Comparison of ENCODE assay signal across 16 cellular contexts in the genomic region with DNA sequence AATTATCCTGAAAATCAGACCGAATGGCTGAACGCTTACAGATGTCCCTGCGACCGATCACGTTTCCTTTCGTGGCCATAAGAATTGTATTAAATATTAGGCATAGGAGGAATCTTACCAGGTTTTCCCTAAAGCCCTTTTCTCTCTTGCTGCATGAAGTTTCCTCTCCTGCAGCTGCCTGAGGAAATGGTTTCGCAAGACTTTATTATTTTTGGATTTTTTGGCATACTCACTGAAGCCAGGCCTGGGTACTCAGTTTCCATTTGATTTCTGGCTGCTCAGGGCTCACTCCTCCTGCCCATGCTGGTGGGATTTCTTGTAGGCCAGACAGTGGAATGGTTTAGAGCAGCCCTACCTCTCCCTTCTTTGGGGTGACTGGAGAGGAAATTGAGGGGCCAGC.
DNase-seq lines count a peak whose midpoint lies in the region; ATAC-seq and TF ChIP-seq lines count a peak whose summit lies in the region.
"Had no signal": no experiment of that assay in that cellular context is flagged by ENCODE, and none has a peak within 500 bp of the region (broad histone marks: within the 10 kb centered on the region; RNA-seq: fewer than 3 reads in every experiment).

No MANE protein-coding gene starts in this region.

- H3K27ac ChIP-seq in IMR-90 (ENCODE audit: insufficient read depth, low read length) (no peak overlapping the region), heart right ventricle (peak overlapping the region in 6 of 10 donors; percentile 16 to 62 (median 53)), tibial nerve (peak overlapping the region in 3 of 4 donors; percentile 23 to 85 (median 82))
- H3K27ac ChIP-seq: lower lobe of right lung had no signal

- DNase-seq in IMR-90 (peak; percentile 44), MCF 10A (ENCODE audit: unreplicated experiment) (peak; percentile 70), heart right ventricle (no peak), tibial nerve (ENCODE audit: low spot score in 2 of 2) (no peak), cerebellar nuclear complex (lab: John Stamatoyannopoulos, UW) (no peak), retina (no peak)
- DNase-seq: activated T-cell treated with anti-CD3 and anti-CD28 coated beads, Interleukin-2, amount 50 U/mL, for 48 hours; erythroblast; lower lobe of right lung; NCI-H82; SHP77 treated with DMSO at 0.1 percent for 48 hours had no signal

- H2BK5ac ChIP-seq in IMR-90 (ENCODE audit: low read depth, low read length, poor library complexity, severe bottlenecking) = no peak overlapping the region

- no peak overlapping the region for H2AFZ ChIP-seq in IMR-90 (replicated peaks; ENCODE audit: low read length, poor library complexity)

- no peaks in the 10 kb centered on the region for H3K36me3 ChIP-seq in IMR-90 (ENCODE audit: control insufficient read depth, insufficient read depth, low read length)
- no peaks in the 10 kb centered on the region for H3K36me3 ChIP-seq in heart right ventricle
- H3K36me3 ChIP-seq in tibial nerve = no peaks in the 10 kb centered on the region
- H3K36me3 ChIP-seq: lower lobe of right lung, prostate gland had no signal

- WGBS in IMR-90 (ENCODE audit: extremely low coverage in 2 of 2, insufficient read length in 1 of 2), 2 experiments = no CpG with 5 or more reads among the region's 7 CpGs
- 68 to 83% methylated on average over 7 of the region's 7 CpGs for WGBS in heart right ventricle, 2 donors
- WGBS in tibial nerve, 2 donors = 74% methylated on average over 7 of the region's 7 CpGs

- H3K9me3 ChIP-seq in IMR-90 (ENCODE audit: control insufficient read depth, insufficient read depth, low read length) = no peaks in the 10 kb centered on the region
- no peaks in the 10 kb centered on the region for H3K9me3 ChIP-seq in heart right ventricle
- no peaks in the 10 kb centered on the region for H3K9me3 ChIP-seq in tibial nerve
- H3K9me3 ChIP-seq: lower lobe of right lung, prostate gland had no signal

- CTCF ChIA-PET in IMR-90 (lab: Yijun Ruan, JAX) (no interaction called here), MCF 10A (lab: Yijun Ruan, JAX) (interaction anchor here (0.6 to 1.1 kb wide), 3 partner anchors 38 to 322 kb away, joined by 3 to 4 read pairs (median 4); no protein-coding TSS in a partner anchor)

- no peaks in the 10 kb centered on the region for H3K9me3 Mint-ChIP-seq in MCF 10A (ENCODE audit: unreplicated experiment)
- H3K9me3 Mint-ChIP-seq: natural killer cell treated with Interleukin-12 subunit alpha and Interleukin-12 subunit beta and Interleukin-15 and Interleukin-18, amount 100 ng/mL, for 72 hours; T-helper 2 cell treated with Interferon-gamma antibody and Interleukin-4, amounts not matched to agents 5 μg/mL and 100 μg/mL, for 36 hours had no signal

- H2BK15ac ChIP-seq in IMR-90 (ENCODE audit: low read depth, low read length) = no peak overlapping the region

- intact Hi-C loops in IMR-90 (cut with micrococcal nuclease) = no loop called here
- intact Hi-C loops in MCF 10A (cut with micrococcal nuclease) = no loop called here
- intact Hi-C loops in heart right ventricle (cut with DNase I) = no loop called here

- H3K79me1 ChIP-seq in IMR-90 (ENCODE audit: low read depth in 1 of 2, low read length in 2 of 2) = peaks cover 0 to 6% of the 10 kb centered on the region in 2 experiments; a peak in 2 of 4 replicates

- peaks cover 4% of the 10 kb centered on the region; the same call in 1 of the 2 replicates for H3K9me1 ChIP-seq in IMR-90 (ENCODE audit: insufficient read depth, low read length)

- TF ChIP-seq POLR2A in IMR-90 (IDR thresholded peaks at IDR 0.05; ENCODE audit: low read depth, low read length) (no peak), tibial nerve (IDR thresholded peaks at IDR 0.05) (no peak)

- no peak overlapping the region for H3K9ac ChIP-seq in IMR-90 (ENCODE audit: low read depth, low read length)

- no peak overlapping the region for H2BK20ac ChIP-seq in IMR-90 (ENCODE audit: low read depth, low read length)

- no peak overlapping the region for H3K23ac ChIP-seq in IMR-90 (ENCODE audit: low read depth, low read length)

- no peak overlapping the region; the same call in 1 of the 2 replicates for H3K18ac ChIP-seq in IMR-90 (ENCODE audit: low read depth, low read length)

- H3K27me3 Mint-ChIP-seq in MCF 10A (ENCODE audit: insufficient read depth, unreplicated experiment) = no peaks in the 10 kb centered on the region

- in situ Hi-C loops in IMR-90 (cut with MboI; ENCODE audit: low sequenced_read_pairs) = no loop called here

- no peak overlapping the region for H3K56ac ChIP-seq in IMR-90 (ENCODE audit: extremely low read depth, insufficient read depth, low read length)

- no peak overlapping the region for H2BK120ac ChIP-seq in IMR-90 (ENCODE audit: low read depth, low read length)

- no peak overlapping the region for H3K4me3 Mint-ChIP-seq in MCF 10A (ENCODE audit: unreplicated experiment)
- H3K4me3 Mint-ChIP-seq: natural killer cell treated with Interleukin-12 subunit alpha and Interleukin-12 subunit beta and Interleukin-15 and Interleukin-18, amount 100 ng/mL, for 72 hours; T-helper 2 cell treated with Interferon-gamma antibody and Interleukin-4, amounts not matched to agents 5 μg/mL and 100 μg/mL, for 36 hours had no signal

- H3K4me2 ChIP-seq in IMR-90 (ENCODE audit: low read depth, low read length) = no peak overlapping the region

- no TSS peak for BruUV-seq in IMR-90 (replicated peaks; lab: Mats Ljungman, UMichigan)
- no TSS peak for BruUV-seq in MCF 10A (replicated peaks; lab: Mats Ljungman, UMichigan)

- no peak for TF ChIP-seq RAD21 in IMR-90 (IDR thresholded peaks at IDR 0.05; ENCODE audit: low read length)

- H3K4me1 Mint-ChIP-seq in MCF 10A (ENCODE audit: insufficient read depth, unreplicated experiment) = peaks cover 38% of the 10 kb centered on the region

- no peak for TF ChIP-seq CTCF in IMR-90 (conservative IDR thresholded peaks at IDR 0.05; ENCODE audit: low read depth, low read length)
- no peak for TF ChIP-seq CTCF in MCF 10A (IDR thresholded peaks at IDR 0.05; ENCODE audit: unreplicated experiment)
- no peak for TF ChIP-seq CTCF in heart right ventricle (IDR thresholded peaks at IDR 0.05)
- no peak for TF ChIP-seq CTCF in tibial nerve (IDR thresholded peaks at IDR 0.05)

- no peak overlapping the region for H3K14ac ChIP-seq in IMR-90 (replicated peaks; ENCODE audit: low read depth, low read length)

- peaks cover 9% of the 10 kb centered on the region; the same call in 1 of the 2 replicates for H3K4me1 ChIP-seq in IMR-90 (ENCODE audit: control insufficient read depth, insufficient read depth, low read length)
- H3K4me1 ChIP-seq in heart right ventricle = peaks cover 0 to 53% (median 20%) of the 10 kb centered on the region in 9 donors
- peaks cover 0 to 100% (median 45%) of the 10 kb centered on the region in 4 donors for H3K4me1 ChIP-seq in tibial nerve

- no peak overlapping the region for H4K91ac ChIP-seq in IMR-90 (ENCODE audit: insufficient read depth, low read depth, low read length)

- H3K27me3 ChIP-seq in IMR-90 (ENCODE audit: control insufficient read depth, insufficient read depth, low read length) = no peaks in the 10 kb centered on the region
- peaks cover 0 to 34% (median 0%) of the 10 kb centered on the region in 7 donors for H3K27me3 ChIP-seq in heart right ventricle
- no peaks in the 10 kb centered on the region for H3K27me3 ChIP-seq in tibial nerve

- no peak overlapping the region for H3K4me3 ChIP-seq in IMR-90 (ENCODE audit: insufficient read depth, low read depth, low read length)
- H3K4me3 ChIP-seq in heart right ventricle = no peak overlapping the region
- H3K4me3 ChIP-seq in tibial nerve = no peak overlapping the region
- H3K4me3 ChIP-seq: lower lobe of right lung, prostate gland had no signal

- no peak overlapping the region for H3K4ac ChIP-seq in IMR-90 (ENCODE audit: low read depth, low read length)

- no peak overlapping the region for H2AK5ac ChIP-seq in IMR-90 (ENCODE audit: low read depth, low read length)

- H3K36me3 Mint-ChIP-seq in MCF 10A (ENCODE audit: insufficient read depth, unreplicated experiment) = peaks cover 9% of the 10 kb centered on the region
- H3K36me3 Mint-ChIP-seq: natural killer cell treated with Interleukin-12 subunit alpha and Interleukin-12 subunit beta and Interleukin-15 and Interleukin-18, amount 100 ng/mL, for 72 hours had no signal

- peak; percentile 75 for ATAC-seq in IMR-90 (ENCODE audit: low read depth)
- peak in 6 of 8 donors; percentile 11 to 39 (median 34) for ATAC-seq in heart right ventricle
- ATAC-seq in HG03378 (IDR thresholded peaks at IDR 0.05; ENCODE audit: unreplicated experiment) = no peak
- ATAC-seq: natural killer cell treated with Interleukin-12 subunit alpha and Interleukin-12 subunit beta and Interleukin-15 and Interleukin-18, amount 100 ng/mL, for 72 hours had no signal

- H2AK9ac ChIP-seq in IMR-90 (replicated peaks; ENCODE audit: low read depth, low read length, poor library complexity) = no peak overlapping the region

- 0 out of 2 replicates have a peak, but pooled peaks cover 3% of the 10 kb centered on the region for H4K20me1 ChIP-seq in IMR-90 (ENCODE audit: insufficient read depth, low read length)

- POLR2A ChIA-PET in IMR-90 (lab: Charles Lee; ENCODE audit: unreplicated experiment) (no interaction called here), MCF 10A (lab: Yijun Ruan, JAX) (interaction anchor here (0.9 to 1.3 kb wide), 2 partner anchors 73 to 331 kb away, joined by 3 read pairs; no protein-coding TSS in a partner anchor)

- dilution Hi-C loops in IMR-90 (cut with HindIII; ENCODE audit: low sequenced_read_pairs, unreplicated experiment) = no loop called here

- no peak for TF ChIP-seq EP300 in tibial nerve (IDR thresholded peaks at IDR 0.05)

- no peak overlapping the region for H4K8ac ChIP-seq in IMR-90 (ENCODE audit: low read depth in 2 of 2, low read length in 2 of 2)

- H3K27ac Mint-ChIP-seq in MCF 10A (ENCODE audit: low read depth, unreplicated experiment) = no peak overlapping the region
- H3K27ac Mint-ChIP-seq: CD14-positive monocyte; natural killer cell treated with Interleukin-12 subunit alpha and Interleukin-12 subunit beta and Interleukin-15 and Interleukin-18, amount 100 ng/mL, for 72 hours; T-helper 2 cell treated with Interferon-gamma antibody and Interleukin-4, amounts not matched to agents 5 μg/mL and 100 μg/mL, for 36 hours had no signal

- H4K5ac ChIP-seq in IMR-90 (ENCODE audit: low read depth, low read length) = no peak overlapping the region

TF ChIP-seq in IMR-90, 13 proteins besides CTCF, POLR2A, EP300 and RAD21:
- no peak for TF ChIP-seq MAZ (IDR thresholded peaks at IDR 0.05; ENCODE audit: borderline replicate concordance, low read depth, low read length)
- peak; percentile 94 for TF ChIP-seq CEBPB (IDR thresholded peaks at IDR 0.05; ENCODE audit: low read depth, low read length)

Comparison
In these comparisons a context has a peak if more than half of its experiments do, and no peak if none do; other contexts are left out.
1. DNase-seq: peak in IMR-90 (single experiment) and MCF 10A (single experiment); none in heart right ventricle (0 of 2), tibial nerve (0 of 2), cerebellar nuclear complex (0 of 2) and retina (single experiment).